10 cellular contexts compared by ENCODE assay signal in the genomic region with DNA sequence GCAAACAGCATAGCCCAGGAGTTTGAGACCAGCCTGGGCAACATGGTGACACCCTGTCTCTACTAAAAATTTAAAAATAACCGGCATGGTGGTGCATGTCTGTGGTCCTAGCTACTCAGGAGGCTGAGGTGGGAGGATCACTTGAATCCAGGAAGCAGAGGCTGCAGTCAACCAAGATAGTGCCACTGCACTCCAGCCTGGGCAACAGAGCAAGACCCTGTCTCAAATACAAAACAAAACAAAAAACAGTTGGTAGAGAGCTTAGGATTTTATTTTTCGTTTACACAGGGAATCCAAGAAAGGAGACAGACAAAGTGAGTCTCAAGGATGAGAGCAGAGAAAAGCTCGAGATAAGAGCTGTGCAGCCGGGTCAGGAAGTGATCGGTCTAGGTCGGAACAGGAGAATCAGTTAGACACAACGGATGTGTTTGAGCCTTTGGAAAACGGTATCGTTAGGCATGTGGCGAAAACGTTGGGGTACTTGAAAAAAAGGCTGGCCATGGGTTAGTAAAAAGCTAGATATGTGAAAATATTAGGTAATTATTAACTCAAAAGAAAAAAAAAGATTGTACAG. TPM values are rescaled to one million over a fixed set of nuclear protein-coding genes. Genes with fewer than 3 reads are reported as not detected.
A peak's percentile ranks its signal among the peaks of the same experiment; 100 is the strongest.
DNase-seq lines count a peak whose midpoint lies in the region; ATAC-seq and TF ChIP-seq lines count a peak whose summit lies in the region.
"Had no signal": no experiment of that assay in that cellular context is flagged by ENCODE, and none has a peak within 500 bp of the region (broad histone marks: within the 10 kb centered on the region; RNA-seq: fewer than 3 reads in every experiment).

No MANE protein-coding gene starts in this region.

- H3K9me3 ChIP-seq in RWPE2 (ENCODE audit: severe bottlenecking) (no peaks in the 10 kb centered on the region), duodenal mucosa (ENCODE audit: control insufficient read depth in 1 of 2, low read length in 2 of 2) (no peaks in the 10 kb centered on the region), ovary (no peaks in the 10 kb centered on the region)

- 28 to 59% (median 33%) methylated on average over 11 of the region's 11 CpGs for WGBS in ovary, 3 donors

- CTCF ChIA-PET in Calu3 (lab: Charles Lee): interaction anchor here (0.7 kb wide), 1 partner anchor 293 kb away, joined by 3 read pairs; no protein-coding TSS in a partner anchor

- H3K4me3 Mint-ChIP-seq in Calu3 (ENCODE audit: low read depth, unreplicated experiment): peak overlapping the region; percentile 87

- intact Hi-C loops in Calu3 (cut with micrococcal nuclease; ENCODE audit: unreplicated experiment): no loop called here
- intact Hi-C loops in ovary (cut with DNase I): no loop called here

- no peaks in the 10 kb centered on the region for H3K9me3 Mint-ChIP-seq in Calu3 (ENCODE audit: low read depth, unreplicated experiment)

- no peak overlapping the region for H3K27ac Mint-ChIP-seq in Calu3 (ENCODE audit: unreplicated experiment)

- no peak for TF ChIP-seq EP300 in ovary (IDR thresholded peaks at IDR 0.05)

- H3K9ac ChIP-seq in duodenal mucosa (ENCODE audit: low read depth in 1 of 2, low read length in 2 of 2): peak overlapping the region; percentile 29 to 94

- H3K36me3 Mint-ChIP-seq in Calu3 (ENCODE audit: insufficient read depth, unreplicated experiment): peaks cover 27% of the 10 kb centered on the region

- H3K4me3 ChIP-seq in RWPE2 (ENCODE audit: severe bottlenecking): no peak overlapping the region
- peak overlapping the region; percentile 84 to 91 for H3K4me3 ChIP-seq in duodenal mucosa (ENCODE audit: low read depth in 1 of 2, low read length in 2 of 2)
- peak overlapping the region; percentile 92 for H3K4me3 ChIP-seq in ovary

- no peaks in the 10 kb centered on the region for H3K36me3 ChIP-seq in RWPE2 (ENCODE audit: low read depth)
- peaks cover 0 to 8% of the 10 kb centered on the region in 2 donors for H3K36me3 ChIP-seq in duodenal mucosa (ENCODE audit: control insufficient read depth in 1 of 2, insufficient read depth in 2 of 2, low read length in 2 of 2)
- no peaks in the 10 kb centered on the region for H3K36me3 ChIP-seq in ovary

- BruUV-seq in Calu3 (replicated peaks; lab: Mats Ljungman, UMichigan): no TSS peak

- no peaks in the 10 kb centered on the region for H3K4me1 ChIP-seq in RWPE2 (ENCODE audit: insufficient read depth, poor library complexity, severe bottlenecking)
- H3K4me1 ChIP-seq in duodenal mucosa (ENCODE audit: control insufficient read depth in 1 of 2, insufficient read depth in 2 of 2, low read length in 2 of 2): peaks cover 19 to 28% of the 10 kb centered on the region in 2 donors
- peaks cover 15% of the 10 kb centered on the region for H3K4me1 ChIP-seq in ovary (ENCODE audit: insufficient read depth)

- peaks cover 16% of the 10 kb centered on the region for H3K4me1 Mint-ChIP-seq in Calu3 (ENCODE audit: low read depth, unreplicated experiment)

- peaks cover 13% of the 10 kb centered on the region for H3K27me3 Mint-ChIP-seq in Calu3 (ENCODE audit: unreplicated experiment)

- H3K27ac ChIP-seq in RWPE2 (ENCODE audit: poor library complexity, severe bottlenecking) (peak overlapping the region; percentile 83), duodenal mucosa (ENCODE audit: low read depth, low read length) (no peak overlapping the region), ovary (no peak overlapping the region)

- DNase-seq in Calu3 (no peak), RWPE2 (ENCODE audit: low spot score) (no peak), ovary (no peak), SHP77 treated with DMSO at 0.1 percent for 48 hours (lab: John Stamatoyannopoulos, UW) (no peak), SKM-1 treated with dmso at 0.1 percent for 144 hours (lab: John Stamatoyannopoulos, UW; ENCODE audit: unreplicated experiment) (no peak), NCI-H226 (no peak)
- DNase-seq: kidney glomerular epithelial cell, NCI-H526 had no signal

- ATAC-seq in RWPE2 (ENCODE audit: low read depth): no peak
- ATAC-seq in HG03457 (IDR thresholded peaks at IDR 0.05; ENCODE audit: unreplicated experiment): no peak

- TF ChIP-seq POLR2A in ovary (IDR thresholded peaks at IDR 0.05): no peak

- no peak for TF ChIP-seq CTCF in Calu3 (IDR thresholded peaks at IDR 0.05; ENCODE audit: unreplicated experiment)
- no peak for TF ChIP-seq CTCF in RWPE2 (IDR thresholded peaks at IDR 0.05; ENCODE audit: poor library complexity, severe bottlenecking)
- TF ChIP-seq CTCF in ovary (IDR thresholded peaks at IDR 0.05): no peak

- no peaks in the 10 kb centered on the region for H3K27me3 ChIP-seq in RWPE2 (ENCODE audit: insufficient read depth, poor library complexity, severe bottlenecking)
- no peaks in the 10 kb centered on the region for H3K27me3 ChIP-seq in duodenal mucosa (ENCODE audit: control insufficient read depth in 1 of 2, insufficient read depth in 2 of 2, low read length in 2 of 2)
- no peaks in the 10 kb centered on the region for H3K27me3 ChIP-seq in ovary

RNA-seq across cellular contexts. Expression of gene MIB2, which starts 1.7 kb away (rescaled TPM):
- total RNA-seq in Calu3 (2022) (50.0 and 50.3 TPM in 2 replicates), ovary (100 to 1,000 TPM in 2 of 7 donors, 10 to 100 TPM in 5; 68.8 to 110 (median 81.6) TPM)
- polyA plus RNA-seq in ovary: 10 to 100 TPM in 1 of 2 donors, 1 to 10 TPM in 1; 1.8 to 71.1 TPM

RNA-seq across cellular contexts. Expression of gene FNDC10, which starts 13.7 kb away (rescaled TPM):
- total RNA-seq in Calu3 (2022): 3.5 and 4.7 TPM in 2 replicates
- 1 to 10 TPM in 5 of 7 donors, under 1 TPM in 2; 0.33 to 3.2 (median 2.0) TPM for total RNA-seq in ovary
- polyA plus RNA-seq in ovary: 1 to 10 TPM in 1 of 2 donors, not detected in 1; 1.5 TPM

RNA-seq across cellular contexts. Expression of gene MMP23B, which starts 18.4 kb away (rescaled TPM):
- 1.6 and 1.9 TPM in 2 replicates for total RNA-seq in Calu3 (2022)
- total RNA-seq in ovary: 100 to 1,000 TPM in 3 of 7 donors, 10 to 100 TPM in 4; 25.4 to 128 (median 84.8) TPM
- polyA plus RNA-seq in ovary: 10 to 100 TPM in 1 of 2 donors, under 1 TPM in 1; 0.88 to 32.9 TPM

RNA-seq across cellular contexts. Expression of gene SSU72, which starts 38.9 kb away (rescaled TPM):
- total RNA-seq in Calu3 (2022) (105 and 117 TPM in 2 replicates), ovary (100 to 1,000 TPM in 6 of 7 donors, 10 to 100 TPM in 1; 91.9 to 119 (median 113) TPM)
- 100 to 1,000 TPM in 1 of 2 donors, 10 to 100 TPM in 1; 72.3 to 107 TPM for polyA plus RNA-seq in ovary

RNA-seq across cellular contexts. Expression of gene CDK11B, which starts 45.2 kb away (rescaled TPM):
- total RNA-seq in Calu3 (2022) (24.2 and 24.9 TPM in 2 replicates), ovary (10 to 100 TPM; 12.8 to 28.0 (median 21.3) TPM)
- polyA plus RNA-seq in ovary: 10 to 100 TPM; 30.1 to 34.5 TPM
